Comparison of ENCODE assay signal across 9 cellular contexts in genomic region chr1:32933742-32934322, GRCh38.
A peak's percentile ranks its signal among the peaks of the same experiment; 100 is the strongest.
DNase-seq lines count a peak whose midpoint lies in the region; ATAC-seq and TF ChIP-seq lines count a peak whose summit lies in the region.
"Had no signal": no experiment of that assay in that cellular context is flagged by ENCODE, and none has a peak within 500 bp of the region (broad histone marks: within the 10 kb centered on the region; RNA-seq: fewer than 3 reads in every experiment).

No MANE protein-coding gene starts in this region.

- H3K4me1 ChIP-seq in duodenal mucosa (ENCODE audit: control insufficient read depth in 1 of 2, insufficient read depth in 2 of 2, low read length in 2 of 2): peaks cover 26 to 31% of the 10 kb centered on the region in 2 donors
- H3K4me1 ChIP-seq: psoas muscle had no signal

- TF ChIP-seq CTCF in nephron progenitor cell (IDR thresholded peaks at IDR 0.05): no peak

- H3K36me3 Mint-ChIP-seq in nephron progenitor cell (ENCODE audit: low read depth): peaks cover 30% of the 10 kb centered on the region

- DNase-seq in COLO829 (ENCODE audit: low spot score): peak; percentile 65
- peak; percentile 81 to 91 for DNase-seq in NCI-H526 (lab: John Stamatoyannopoulos, UW)
- DNase-seq in nephron progenitor cell: no peak
- no peak for DNase-seq in activated effector memory CD4-positive, alpha-beta T cell treated with Interleukin-2 at 50 U/mL for 16 hours
- DNase-seq: psoas muscle had no signal

- no peaks in the 10 kb centered on the region for H3K27me3 ChIP-seq in duodenal mucosa (ENCODE audit: control insufficient read depth in 1 of 2, insufficient read depth in 2 of 2, low read length in 2 of 2)

- no peak for ATAC-seq in GM18511 (IDR thresholded peaks at IDR 0.05; ENCODE audit: unreplicated experiment)
- no peak for ATAC-seq in HG03571 (IDR thresholded peaks at IDR 0.05; ENCODE audit: unreplicated experiment)
- no peak for ATAC-seq in HG03196 (IDR thresholded peaks at IDR 0.05; ENCODE audit: unreplicated experiment)

- H3K36me3 ChIP-seq in duodenal mucosa (ENCODE audit: control insufficient read depth in 1 of 2, insufficient read depth in 2 of 2, low read length in 2 of 2): peaks cover 19 to 25% of the 10 kb centered on the region in 2 donors

- peak overlapping the region; percentile 93 for H3K27ac Mint-ChIP-seq in nephron progenitor cell

- H3K4me1 Mint-ChIP-seq in nephron progenitor cell: peaks cover 6% of the 10 kb centered on the region

- peak overlapping the region; percentile 44 to 54 for H3K9ac ChIP-seq in duodenal mucosa (ENCODE audit: low read depth in 1 of 2, low read length in 2 of 2)

- peak overlapping the region; percentile 68 for H3K27ac ChIP-seq in duodenal mucosa (ENCODE audit: low read depth, low read length)
- H3K27ac ChIP-seq: psoas muscle had no signal

- no peaks in the 10 kb centered on the region for H3K27me3 Mint-ChIP-seq in nephron progenitor cell (ENCODE audit: low read depth, poor library complexity)

- H3K4me3 ChIP-seq in duodenal mucosa (ENCODE audit: low read depth in 1 of 2, low read length in 2 of 2): no peak overlapping the region
- H3K4me3 ChIP-seq: psoas muscle had no signal

- H3K9me3 Mint-ChIP-seq in nephron progenitor cell: no peaks in the 10 kb centered on the region

- no peaks in the 10 kb centered on the region for H3K9me3 ChIP-seq in duodenal mucosa (ENCODE audit: control insufficient read depth in 1 of 2, low read length in 2 of 2)
- H3K9me3 ChIP-seq: psoas muscle had no signal

- H3K4me3 Mint-ChIP-seq in nephron progenitor cell: no peak overlapping the region

Comparison
In these comparisons a context has a peak if more than half of its experiments do, and no peak if none do; other contexts are left out.
1. DNase-seq: peak in COLO829 (single experiment) and NCI-H526 (2 of 2); none in nephron progenitor cell (single experiment) and activated effector memory CD4-positive, alpha-beta T cell treated with Interleukin-2 at 50 U/mL for 16 hours (single experiment).